Comparison of ENCODE assay signal across 13 cellular contexts in the genomic region with DNA sequence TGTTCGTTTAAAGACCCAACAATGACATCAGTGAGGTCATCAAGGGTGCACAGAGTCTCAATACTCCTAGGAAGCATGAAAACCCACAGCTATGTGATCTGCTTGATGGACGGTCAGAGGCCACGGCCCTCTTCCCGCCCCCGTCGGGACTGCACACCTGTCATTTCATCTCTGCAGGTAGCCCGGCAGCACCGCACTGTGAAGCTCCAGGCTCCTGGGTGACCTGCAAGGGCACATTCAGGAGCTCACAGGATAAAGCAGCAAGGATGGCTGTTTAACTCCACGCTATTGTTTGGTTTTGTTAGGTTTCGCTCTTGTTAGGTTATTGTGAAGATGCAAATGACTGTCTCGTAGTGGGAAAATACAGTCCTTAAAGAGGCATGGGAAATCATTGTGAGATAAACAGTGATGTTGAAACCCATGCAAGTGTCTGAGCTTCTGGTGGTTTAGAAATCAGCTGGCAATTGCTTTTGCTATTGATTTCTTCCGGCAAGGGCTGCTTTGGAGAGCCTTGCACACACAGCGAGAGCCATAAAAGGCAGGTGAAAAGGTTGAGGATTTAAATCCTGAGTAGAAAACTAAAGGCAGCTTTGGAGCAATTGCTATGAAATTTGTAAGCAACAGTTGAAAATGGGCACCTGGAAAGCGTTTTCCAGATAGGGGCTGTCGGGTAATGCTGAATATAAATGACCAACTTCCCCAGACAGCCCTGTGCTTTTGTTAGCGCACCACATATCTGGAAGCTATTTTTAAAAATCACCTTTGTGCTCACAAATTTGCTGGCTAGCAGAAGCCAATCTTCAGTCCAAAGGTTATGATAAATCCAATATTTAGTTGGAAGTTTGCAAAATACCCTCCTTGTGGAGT.
"Had no signal": no experiment of that assay in that cellular context is flagged by ENCODE, and none has a peak within 500 bp of the region (broad histone marks: within the 10 kb centered on the region; RNA-seq: fewer than 3 reads in every experiment).

No MANE protein-coding gene starts in this region.

- ATAC-seq: activated CD4-positive, alpha-beta T cell treated with anti-CD3 and anti-CD28 coated beads for 36 hours; activated CD8-positive, alpha-beta T cell treated with anti-CD3 and anti-CD28 coated beads for 36 hours; activated T-cell treated with anti-CD3 and anti-CD28 coated beads, Interleukin-2, amount 50 U/mL, for 72 hours; left lung had no signal

- H3K4me1 ChIP-seq: ascending aorta, esophagus squamous epithelium, left lung, thyroid gland, vagina had no signal

- H3K4me3 ChIP-seq: ascending aorta, esophagus squamous epithelium, left lung, smooth muscle cell, thyroid gland, vagina had no signal

- H3K27me3 ChIP-seq: ascending aorta, thyroid gland, vagina had no signal

- H3K27ac ChIP-seq: ascending aorta, esophagus squamous epithelium, left lung, thyroid gland, vagina, WERI-Rb-1 had no signal

- H3K36me3 ChIP-seq: ascending aorta, esophagus squamous epithelium, left lung, thyroid gland, vagina, WERI-Rb-1 had no signal

- DNase-seq: activated CD4-positive, alpha-beta T cell treated with anti-CD3 and anti-CD28 coated beads for 36 hours; activated CD8-positive, alpha-beta memory T cell treated with anti-CD3 and anti-CD28 coated beads, Interleukin-2, amount 50 U/mL, for 4 hours; activated CD8-positive, alpha-beta T cell treated with anti-CD3 and anti-CD28 coated beads for 36 hours; activated gamma-delta T cell treated with Interleukin-2 at 50 U/mL for 16 hours; activated T-cell treated with anti-CD3 and anti-CD28 coated beads, Interleukin-2, amount 50 U/mL, for 72 hours; esophagus squamous epithelium; foreskin fibroblast; left lung; thyroid gland; WERI-Rb-1 had no signal

- H3K9me3 ChIP-seq: ascending aorta, esophagus squamous epithelium, left lung, thyroid gland, vagina had no signal

- H3K4me2 ChIP-seq: smooth muscle cell had no signal
